ENCODE assay signal across 9 cellular contexts in the genomic region with DNA sequence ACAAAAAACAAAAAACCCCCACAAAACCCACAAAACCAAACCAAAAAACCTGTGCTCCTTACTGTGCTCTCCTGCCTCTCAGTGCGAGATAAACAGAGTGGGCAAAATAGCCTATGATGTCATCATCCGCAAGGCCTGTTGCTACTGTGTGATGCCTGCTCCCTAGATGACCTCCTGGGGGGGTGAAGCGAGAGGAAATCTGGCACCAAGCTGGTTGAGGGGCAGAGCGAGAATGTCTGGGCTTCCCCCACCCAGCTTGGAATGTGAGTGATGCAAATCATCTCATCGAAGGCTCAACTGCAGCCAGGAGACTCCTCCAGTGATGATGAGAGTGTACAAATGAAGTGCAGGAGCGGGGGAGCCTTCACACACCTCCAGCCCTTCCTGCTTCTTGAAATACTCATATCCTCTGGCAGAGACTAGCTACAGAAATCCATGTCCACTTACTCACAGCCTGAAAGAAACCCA. TPM values are rescaled to one million over a fixed set of nuclear protein-coding genes. Genes with fewer than 3 reads are reported as not detected.
DNase-seq lines count a peak whose midpoint lies in the region; ATAC-seq and TF ChIP-seq lines count a peak whose summit lies in the region.
"Had no signal": no experiment of that assay in that cellular context is flagged by ENCODE, and none has a peak within 500 bp of the region (broad histone marks: within the 10 kb centered on the region; RNA-seq: fewer than 3 reads in every experiment).

No MANE protein-coding gene starts in this region.

- WGBS in testis, 2 donors, result 63 to 75% methylated on average over 6 of the region's 6 CpGs

- TF ChIP-seq POLR2A in testis (IDR thresholded peaks at IDR 0.05), result no peak

- H3K27ac ChIP-seq in testis, result no peak overlapping the region
- H3K27ac ChIP-seq: thoracic aorta had no signal

- no peaks in the 10 kb centered on the region for H3K36me3 ChIP-seq in testis (ENCODE audit: low read depth, missing control alignments)
- H3K36me3 ChIP-seq: thoracic aorta had no signal

- ATAC-seq in GM19438 (IDR thresholded peaks at IDR 0.05; ENCODE audit: low read depth, unreplicated experiment), result peak; percentile 38
- peak; percentile 68 for ATAC-seq in HG03457 (IDR thresholded peaks at IDR 0.05; ENCODE audit: unreplicated experiment)

- H3K4me3 ChIP-seq in choroid plexus epithelial cell (ENCODE audit: low read depth, low read length), result no peak overlapping the region
- H3K4me3 ChIP-seq in testis, result no peak overlapping the region
- H3K4me3 ChIP-seq: thoracic aorta had no signal

- H3K4me1 ChIP-seq in testis, result peaks cover 8% of the 10 kb centered on the region

- intact Hi-C loops in testis (cut with DNase I; ENCODE audit: low total_unique reads), result no loop called here

- H3K9me3 ChIP-seq in testis, result no peaks in the 10 kb centered on the region
- H3K9me3 ChIP-seq: thoracic aorta had no signal

- DNase-seq in CD1c-positive myeloid dendritic cell (ENCODE audit: extremely low spot score) (peak; percentile 47), choroid plexus epithelial cell (ENCODE audit: low read depth) (peak; percentile 98), pulmonary artery endothelial cell (ENCODE audit: low read depth, low spot score) (peak; percentile 78), NCI-H2171 (lab: John Stamatoyannopoulos, UW) (no peak), Kasumi-1 (lab: John Stamatoyannopoulos, UW) (no peak), testis (no peak)

- TF ChIP-seq CTCF in choroid plexus epithelial cell (conservative IDR thresholded peaks at IDR 0.05; ENCODE audit: low read depth, low read length) (no peak), testis (IDR thresholded peaks at IDR 0.05) (no peak)

- no peaks in the 10 kb centered on the region for H3K27me3 ChIP-seq in testis

RNA-seq across cellular contexts. Expression of a gene that starts 57.7 kb away (rescaled TPM):
- 17.9 and 19.1 TPM in 2 replicates for total RNA-seq in pulmonary artery endothelial cell
- 10 to 100 TPM; 58.8 to 59.6 TPM for total RNA-seq in testis
- polyA plus RNA-seq in testis (ENCODE audit: insufficient read depth, low read depth, low replicate concordance), result 37.6 TPM

Comparison
In these comparisons a context has a peak if more than half of its experiments do, and no peak if none do; other contexts are left out.
1. DNase-seq: peak in CD1c-positive myeloid dendritic cell (single experiment), choroid plexus epithelial cell (single experiment) and pulmonary artery endothelial cell (single experiment); none in NCI-H2171 (single experiment), Kasumi-1 (0 of 2) and testis (single experiment).